20 cellular contexts compared by ENCODE assay signal in the genomic region with DNA sequence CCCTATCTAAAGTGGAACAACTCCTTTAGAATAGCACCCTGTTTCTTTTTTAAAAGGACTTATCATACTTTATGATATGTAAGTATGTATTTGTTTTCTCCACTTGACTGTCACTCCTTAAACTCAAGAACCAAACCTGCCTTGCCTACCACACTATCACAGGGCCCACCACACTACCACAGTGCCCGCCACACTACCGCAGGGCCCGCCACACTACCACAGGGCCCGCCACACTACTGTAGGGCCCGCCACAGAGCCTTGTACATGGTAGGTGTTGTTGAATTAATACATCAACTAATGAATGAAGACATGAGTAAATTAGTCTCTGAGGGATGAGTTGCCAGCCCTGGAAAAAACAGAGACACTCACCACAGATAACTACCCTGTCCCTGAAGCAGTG. TPM values are rescaled to one million over a fixed set of nuclear protein-coding genes. Genes with fewer than 3 reads are reported as not detected.
DNase-seq lines count a peak whose midpoint lies in the region; ATAC-seq and TF ChIP-seq lines count a peak whose summit lies in the region.
"Had no signal": no experiment of that assay in that cellular context is flagged by ENCODE, and none has a peak within 500 bp of the region (broad histone marks: within the 10 kb centered on the region; RNA-seq: fewer than 3 reads in every experiment).

No MANE protein-coding gene starts in this region.

- no peaks in the 10 kb centered on the region for H3K79me2 ChIP-seq in parathyroid adenoma

- no peak for TF ChIP-seq POLR2A in body of pancreas (IDR thresholded peaks at IDR 0.05)

- H3K36me3 ChIP-seq in CD4-positive, CD25-positive, alpha-beta regulatory T cell (ENCODE audit: control insufficient read depth, insufficient read depth, low read length): peaks cover 90% of the 10 kb centered on the region
- H3K36me3 ChIP-seq in parathyroid adenoma (ENCODE audit: control insufficient read depth, insufficient read depth, low read length) (no peaks in the 10 kb centered on the region), body of pancreas (replicated peaks in 1 of 2; ENCODE audit: insufficient read depth in 1 of 2, low read depth in 2 of 2) (peaks cover 12 to 66% of the 10 kb centered on the region in 2 donors)
- peaks cover 87% of the 10 kb centered on the region for H3K36me3 ChIP-seq in effector memory CD4-positive, alpha-beta T cell (ENCODE audit: control insufficient read depth, insufficient read depth, low read length)

- H3K4me2 ChIP-seq in parathyroid adenoma (ENCODE audit: low read length): no peak overlapping the region
- H3K4me2 ChIP-seq: GM23338 had no signal

- 93 to 98% methylated on average over 5 of the region's 5 CpGs for WGBS in body of pancreas, 2 donors

- intact Hi-C loops in CD14-positive monocyte (cut with micrococcal nuclease): no loop called here
- intact Hi-C loops in dendritic cell treated with granulocyte-macrophage colony-stimulating factor and Interleukin-4, amounts not matched to agents 40 ng/mL and 50 ng/mL, for 4 days (cut with micrococcal nuclease): no loop called here
- intact Hi-C loops in body of pancreas (cut with DNase I): no loop called here

- peaks cover 0 to 1% (median 0%) of the 10 kb centered on the region in 3 donors for H3K27me3 Mint-ChIP-seq in CD14-positive monocyte (ENCODE audit: low read depth in 3 of 3)
- no peaks in the 10 kb centered on the region for H3K27me3 Mint-ChIP-seq in CD4-positive, CD25-positive, alpha-beta regulatory T cell
- H3K27me3 Mint-ChIP-seq in dendritic cell treated with granulocyte-macrophage colony-stimulating factor and Interleukin-4, amounts not matched to agents 40 ng/mL and 50 ng/mL, for 4 days: no peaks in the 10 kb centered on the region
- H3K27me3 Mint-ChIP-seq: CD4-positive, alpha-beta memory T cell had no signal

- no peak overlapping the region for H3K27ac ChIP-seq in CD4-positive, CD25-positive, alpha-beta regulatory T cell (ENCODE audit: insufficient read depth, low read length, poor library complexity, severe bottlenecking)
- peak overlapping the region; percentile 39 for H3K27ac ChIP-seq in parathyroid adenoma
- H3K27ac ChIP-seq in body of pancreas: no peak overlapping the region
- no peak overlapping the region for H3K27ac ChIP-seq in coronary artery
- no peak overlapping the region for H3K27ac ChIP-seq in effector memory CD4-positive, alpha-beta T cell (ENCODE audit: insufficient read depth, low read length, poor library complexity, severe bottlenecking)
- H3K27ac ChIP-seq: HL-60 had no signal

- ATAC-seq in CD4-positive, CD25-positive, alpha-beta regulatory T cell (ENCODE audit: low read depth in 2 of 2): no peak
- ATAC-seq in body of pancreas: no peak
- ATAC-seq: GM23338, HCT116 had no signal

- H3K36me3 Mint-ChIP-seq in CD14-positive monocyte: peaks cover 94 to 98% of the 10 kb centered on the region in 2 donors
- peaks cover 59% of the 10 kb centered on the region for H3K36me3 Mint-ChIP-seq in CD4-positive, CD25-positive, alpha-beta regulatory T cell
- H3K36me3 Mint-ChIP-seq in dendritic cell treated with granulocyte-macrophage colony-stimulating factor and Interleukin-4, amounts not matched to agents 40 ng/mL and 50 ng/mL, for 4 days (ENCODE audit: low read depth): peaks cover 100% of the 10 kb centered on the region

- no peaks in the 10 kb centered on the region for H3K9me3 ChIP-seq in CD4-positive, CD25-positive, alpha-beta regulatory T cell (ENCODE audit: control insufficient read depth in 2 of 2, low read length in 2 of 2)
- no peaks in the 10 kb centered on the region for H3K9me3 ChIP-seq in parathyroid adenoma (ENCODE audit: control insufficient read depth, low read length)
- H3K9me3 ChIP-seq in body of pancreas: no peaks in the 10 kb centered on the region
- no peaks in the 10 kb centered on the region for H3K9me3 ChIP-seq in effector memory CD4-positive, alpha-beta T cell (ENCODE audit: control insufficient read depth, low read length)
- H3K9me3 ChIP-seq: BE2C had no signal

- peak overlapping the region in 6 of 7 donors; percentile 6 to 87 (median 52) for H3K27ac Mint-ChIP-seq in CD14-positive monocyte
- peak overlapping the region in 2 of 3 donors; percentile 44 to 55 for H3K27ac Mint-ChIP-seq in CD4-positive, CD25-positive, alpha-beta regulatory T cell
- peak overlapping the region; percentile 8 for H3K27ac Mint-ChIP-seq in dendritic cell treated with granulocyte-macrophage colony-stimulating factor and Interleukin-4, amounts not matched to agents 40 ng/mL and 50 ng/mL, for 4 days
- H3K27ac Mint-ChIP-seq: GM23338, HFFc6 had no signal

- no peaks in the 10 kb centered on the region for H3K27me3 ChIP-seq in CD4-positive, CD25-positive, alpha-beta regulatory T cell (ENCODE audit: control insufficient read depth, insufficient read depth, low read length)
- H3K27me3 ChIP-seq in parathyroid adenoma (ENCODE audit: control insufficient read depth, insufficient read depth, low read length): no peaks in the 10 kb centered on the region
- no peaks in the 10 kb centered on the region for H3K27me3 ChIP-seq in body of pancreas
- H3K27me3 ChIP-seq in effector memory CD4-positive, alpha-beta T cell (replicated peaks; ENCODE audit: control insufficient read depth, insufficient read depth, low read length, poor library complexity, severe bottlenecking): no peaks in the 10 kb centered on the region
- H3K27me3 ChIP-seq: BE2C had no signal

- DNase-seq in CD14-positive monocyte (ENCODE audit: low spot score): no peak
- DNase-seq in CD4-positive, CD25-positive, alpha-beta regulatory T cell: no peak
- no peak for DNase-seq in body of pancreas
- DNase-seq in NCI-H1048 (lab: John Stamatoyannopoulos, UW): no peak
- no peak for DNase-seq in coronary artery (ENCODE audit: low spot score)
- DNase-seq in effector memory CD4-positive, alpha-beta T cell: no peak
- DNase-seq: ACHN; BE2C; C1 segment of cervical spinal cord; CD4-positive, alpha-beta memory T cell; DMS153; DMS79; GDM1; HFFc6; IMR-90 had no signal

- H3K4me3 ChIP-seq in CD4-positive, CD25-positive, alpha-beta regulatory T cell (ENCODE audit: low read depth, low read length): no peak overlapping the region
- H3K4me3 ChIP-seq in parathyroid adenoma (ENCODE audit: low read depth, low read length) (no peak overlapping the region), body of pancreas (no peak overlapping the region), coronary artery (no peak overlapping the region)
- H3K4me3 ChIP-seq in effector memory CD4-positive, alpha-beta T cell (ENCODE audit: insufficient read depth, low read depth, low read length, poor library complexity, severe bottlenecking): no peak overlapping the region
- H3K4me3 ChIP-seq: GM23338 had no signal

- H3K4me1 Mint-ChIP-seq in CD14-positive monocyte: no peaks in the 10 kb centered on the region
- peaks cover 0 to 2% (median 0%) of the 10 kb centered on the region in 4 donors for H3K4me1 Mint-ChIP-seq in CD4-positive, CD25-positive, alpha-beta regulatory T cell
- peaks cover 14% of the 10 kb centered on the region for H3K4me1 Mint-ChIP-seq in dendritic cell treated with granulocyte-macrophage colony-stimulating factor and Interleukin-4, amounts not matched to agents 40 ng/mL and 50 ng/mL, for 4 days (ENCODE audit: low read depth)
- H3K4me1 Mint-ChIP-seq: CD4-positive, alpha-beta memory T cell; GM23338 had no signal

- no peak overlapping the region for H2AFZ ChIP-seq in parathyroid adenoma
- H2AFZ ChIP-seq: GM23338 had no signal

- no peaks in the 10 kb centered on the region for H3K4me1 ChIP-seq in CD4-positive, CD25-positive, alpha-beta regulatory T cell (ENCODE audit: control insufficient read depth, insufficient read depth, low read length, poor library complexity, severe bottlenecking)
- H3K4me1 ChIP-seq in parathyroid adenoma (peaks cover 7% of the 10 kb centered on the region), body of pancreas (no peaks in the 10 kb centered on the region)
- no peaks in the 10 kb centered on the region for H3K4me1 ChIP-seq in effector memory CD4-positive, alpha-beta T cell (ENCODE audit: control insufficient read depth, insufficient read depth, low read length, poor library complexity, severe bottlenecking)
- H3K4me1 ChIP-seq: BE2C had no signal

- H3K4me3 Mint-ChIP-seq in CD14-positive monocyte: no peak overlapping the region
- no peak overlapping the region for H3K4me3 Mint-ChIP-seq in CD4-positive, CD25-positive, alpha-beta regulatory T cell
- H3K4me3 Mint-ChIP-seq in dendritic cell treated with granulocyte-macrophage colony-stimulating factor and Interleukin-4, amounts not matched to agents 40 ng/mL and 50 ng/mL, for 4 days: no peak overlapping the region
- H3K4me3 Mint-ChIP-seq: CD4-positive, alpha-beta memory T cell; GM23338; HFFc6 had no signal

- TF ChIP-seq CTCF in CD14-positive monocyte (IDR thresholded peaks at IDR 0.05): no peak
- TF ChIP-seq CTCF in parathyroid adenoma (IDR thresholded peaks at IDR 0.05): no peak
- no peak for TF ChIP-seq CTCF in body of pancreas (IDR thresholded peaks at IDR 0.05)
- no peak for TF ChIP-seq CTCF in coronary artery (IDR thresholded peaks at IDR 0.05)

- peaks cover 0 to 8% (median 0%) of the 10 kb centered on the region in 7 donors for H3K9me3 Mint-ChIP-seq in CD14-positive monocyte
- peaks cover 0 to 9% (median 2%) of the 10 kb centered on the region in 7 donors for H3K9me3 Mint-ChIP-seq in CD4-positive, CD25-positive, alpha-beta regulatory T cell
- no peaks in the 10 kb centered on the region for H3K9me3 Mint-ChIP-seq in dendritic cell treated with granulocyte-macrophage colony-stimulating factor and Interleukin-4, amounts not matched to agents 40 ng/mL and 50 ng/mL, for 4 days
- H3K9me3 Mint-ChIP-seq: GM23338, HFFc6 had no signal

- H3K9ac ChIP-seq in parathyroid adenoma: no peak overlapping the region

RNA-seq across cellular contexts. Expression of a gene that starts 18.0 kb away (rescaled TPM):
- 100 to 1,000 TPM; 188 to 247 TPM for polyA plus RNA-seq in CD14-positive monocyte
- 3.2 TPM for total RNA-seq in CD4-positive, CD25-positive, alpha-beta regulatory T cell
- polyA plus RNA-seq in CD4-positive, CD25-positive, alpha-beta regulatory T cell: 1 to 10 TPM; 3.0 to 4.0 (median 3.6) TPM
- 10 to 100 TPM; 16.3 to 23.7 TPM for total RNA-seq in body of pancreas

RNA-seq across cellular contexts. Expression of a gene that starts 52.3 kb away (rescaled TPM):
- 10 to 100 TPM; 32.3 to 55.7 TPM for polyA plus RNA-seq in CD14-positive monocyte
- 24.9 TPM for total RNA-seq in CD4-positive, CD25-positive, alpha-beta regulatory T cell
- 1 to 10 TPM; 7.1 to 9.8 (median 8.9) TPM for polyA plus RNA-seq in CD4-positive, CD25-positive, alpha-beta regulatory T cell
- total RNA-seq in body of pancreas: 10 to 100 TPM; 15.8 to 21.3 TPM

RNA-seq across cellular contexts. Expression of a gene that starts 52.5 kb away (rescaled TPM):
- polyA plus RNA-seq in CD14-positive monocyte: 10 to 100 TPM; 38.8 to 49.0 TPM
- 6.1 TPM for total RNA-seq in CD4-positive, CD25-positive, alpha-beta regulatory T cell
- polyA plus RNA-seq in CD4-positive, CD25-positive, alpha-beta regulatory T cell: 1 to 10 TPM; 3.1 to 6.1 (median 4.2) TPM
- total RNA-seq in body of pancreas: 1 to 10 TPM; 6.7 to 7.9 TPM
